Comparison of ENCODE assay signal across 8 cellular contexts in genomic region chr19:56105090-56105701, GRCh38. TPM values are rescaled to one million over a fixed set of nuclear protein-coding genes. Genes with fewer than 3 reads are reported as not detected.
DNase-seq lines count a peak whose midpoint lies in the region; ATAC-seq and TF ChIP-seq lines count a peak whose summit lies in the region.

No MANE protein-coding gene starts in this region.

- peak overlapping the region; percentile 70 for H3K27ac ChIP-seq in hepatocyte

- H3K36me3 ChIP-seq in hepatocyte (replicated peaks; ENCODE audit: insufficient read depth, low read depth): no peaks in the 10 kb centered on the region

- in situ Hi-C loops in astrocyte of the spinal cord (cut with HindIII; ENCODE audit: low sequenced_read_pairs): no loop called here

- no peaks in the 10 kb centered on the region for H3K27me3 ChIP-seq in hepatocyte

- WGBS in hepatocyte (ENCODE audit: low lambda C conversion rate, missing lambda C conversion rate): 49% methylated on average over 22 of the region's 22 CpGs

- H3K4me3 ChIP-seq in astrocyte of the spinal cord (ENCODE audit: low read depth, low read length) (no peak overlapping the region), hepatocyte (no peak overlapping the region)

- H3K4me2 ChIP-seq in hepatocyte: peak overlapping the region; percentile 19

- no peak overlapping the region for H2AFZ ChIP-seq in hepatocyte

- peaks cover 63% of the 10 kb centered on the region for H4K20me1 ChIP-seq in hepatocyte (ENCODE audit: insufficient read depth, poor library complexity, severe bottlenecking)

- ATAC-seq in HG02642 (IDR thresholded peaks at IDR 0.05; ENCODE audit: poor library complexity, unreplicated experiment) (peak; percentile 39), SK-N-SH treated with all-trans-retinoic acid at 6 μM for 48 hours (peak; percentile 57; the same call in 2 of the 3 replicates), GM19324 (IDR thresholded peaks at IDR 0.05; ENCODE audit: low FRiP score, unreplicated experiment) (no peak)

- H3K9me2 ChIP-seq in hepatocyte (replicated peaks; ENCODE audit: insufficient read depth): no peaks in the 10 kb centered on the region

- peaks cover 87% of the 10 kb centered on the region for H3K79me2 ChIP-seq in hepatocyte

- DNase-seq in AG08396 (ENCODE audit: low spot score): peak; percentile 84
- peak; percentile 80 for DNase-seq in astrocyte of the spinal cord (ENCODE audit: low read depth, low spot score)
- DNase-seq in hepatocyte (ENCODE audit: low spot score): peak; percentile 80
- peak; percentile 58 for DNase-seq in putamen (ENCODE audit: low spot score)
- no peak for DNase-seq in A172 (ENCODE audit: low spot score)

- H3K9me3 ChIP-seq in hepatocyte (ENCODE audit: low read depth): no peaks in the 10 kb centered on the region

- H3K4me1 ChIP-seq in hepatocyte (ENCODE audit: insufficient read depth): peaks cover 24% of the 10 kb centered on the region

- TF ChIP-seq CTCF in astrocyte of the spinal cord (IDR thresholded peaks at IDR 0.05; ENCODE audit: low read depth, low read length) (peak; percentile 88), hepatocyte (IDR thresholded peaks at IDR 0.05; ENCODE audit: poor library complexity) (peak; percentile 64)

TF ChIP-seq in SK-N-SH treated with all-trans-retinoic acid at 6 μM for 48 hours, 23 proteins besides CTCF, POLR2A, EP300 and RAD21:
- TF ChIP-seq ZNF8 (CRISPR knock-in tag; IDR thresholded peaks at IDR 0.05) (no peak), ZFP3 (CRISPR knock-in tag; IDR thresholded peaks at IDR 0.05) (no peak), TCF4 (CRISPR knock-in tag; IDR thresholded peaks at IDR 0.05; ENCODE audit: borderline replicate concordance) (no peak)

RNA-seq across cellular contexts. Expression of gene ZNF787, which starts 15.9 kb away (rescaled TPM):
- 14.5 and 23.5 TPM in 2 replicates for total RNA-seq in hepatocyte
- polyA plus RNA-seq in hepatocyte: 24.9 and 27.2 TPM in 2 replicates
- 18.1 and 44.8 TPM in 2 replicates for total RNA-seq in A172 (2014; rRNA removed; shearing (Covaris generic))

RNA-seq across cellular contexts. Expression of gene ZNF444, which starts 35.9 kb away (rescaled TPM):
- total RNA-seq in hepatocyte: 38.3 and 46.6 TPM in 2 replicates
- 60.2 and 74.3 TPM in 2 replicates for polyA plus RNA-seq in hepatocyte
- total RNA-seq in A172 (2014; rRNA removed; shearing (Covaris generic)): 27.5 and 29.4 TPM in 2 replicates
